Comparison of ENCODE assay signal across 12 cellular contexts in genomic region chr16:8859913-8860881, GRCh38. TPM values are rescaled to one million over a fixed set of nuclear protein-coding genes. Genes with fewer than 3 reads are reported as not detected.
DNase-seq lines count a peak whose midpoint lies in the region; ATAC-seq and TF ChIP-seq lines count a peak whose summit lies in the region.
"Had no signal": no experiment of that assay in that cellular context is flagged by ENCODE, and none has a peak within 500 bp of the region (broad histone marks: within the 10 kb centered on the region; RNA-seq: fewer than 3 reads in every experiment).

No MANE protein-coding gene starts in this region.

- CTCF ChIA-PET in mammary epithelial cell (lab: Charles Lee; ENCODE audit: low non-redundant PET) = no interaction called here

- peaks cover 34% of the 10 kb centered on the region for H3K4me1 Mint-ChIP-seq in stimulated activated effector memory CD8-positive, alpha-beta T cell treated with anti-CD3 and anti-CD28 coated beads, Interleukin-12 subunit alpha, Interleukin-12 subunit beta, amount 100 ng/mL, for 72 hours

- no peaks in the 10 kb centered on the region for H3K4me1 ChIP-seq in mammary epithelial cell (ENCODE audit: insufficient read depth, low read length)

- peak overlapping the region; percentile 81 for H3K27ac Mint-ChIP-seq in stimulated activated effector memory CD8-positive, alpha-beta T cell treated with anti-CD3 and anti-CD28 coated beads, Interleukin-12 subunit alpha, Interleukin-12 subunit beta, amount 100 ng/mL, for 72 hours

- H3K9me3 Mint-ChIP-seq in stimulated activated effector memory CD8-positive, alpha-beta T cell treated with anti-CD3 and anti-CD28 coated beads, Interleukin-12 subunit alpha, Interleukin-12 subunit beta, amount 100 ng/mL, for 72 hours = no peaks in the 10 kb centered on the region

- H3K36me3 ChIP-seq in mammary epithelial cell (ENCODE audit: insufficient read depth, low read length) = peaks cover 7% of the 10 kb centered on the region

- H3K9ac ChIP-seq in mammary epithelial cell (ENCODE audit: insufficient read depth, low read length) = no peak overlapping the region
- H3K9ac ChIP-seq: KMS-11 had no signal

- TF ChIP-seq CTCF in mammary epithelial cell (conservative IDR thresholded peaks at IDR 0.05 in 1 of 2, IDR thresholded peaks at IDR 0.05 in 1 of 2; ENCODE audit: extremely low read depth in 1 of 2, insufficient read depth in 1 of 2, low read depth in 1 of 2, low read length in 2 of 2) = no peak

- in situ Hi-C loops in mammary epithelial cell (cut with MboI; ENCODE audit: low sequenced_read_pairs in 2 of 2) = no loop called here
- in situ Hi-C loops in ACHN (cut with HindIII; ENCODE audit: low pct_ligation_motif_present, low pct_unique_long_range_greater_than_20kb, low sequenced_read_pairs) = no loop called here

- WGBS in mammary epithelial cell (ENCODE audit: low coverage, missing lambda C conversion rate) = 76% methylated on average over 15 of the region's 25 CpGs

- H3K4me2 ChIP-seq in mammary epithelial cell (ENCODE audit: insufficient read depth, low read depth, low read length) = no peak overlapping the region
- H3K4me2 ChIP-seq: KMS-11 had no signal

- H3K79me2 ChIP-seq in mammary epithelial cell (ENCODE audit: insufficient read depth, low read length) = peaks cover 68% of the 10 kb centered on the region

- intact Hi-C loops in mammary epithelial cell (cut with micrococcal nuclease) = no loop called here

- DNase-seq in HCEC 1CT (peak; percentile 70), mammary epithelial cell (peak; percentile 24), hepatic stellate cell (ENCODE audit: low spot score) (peak; percentile 65), ACHN (no peak)
- no peak for DNase-seq in stimulated activated effector memory CD8-positive, alpha-beta T cell treated with anti-CD3 and anti-CD28 coated beads, Interleukin-12 subunit alpha, Interleukin-12 subunit beta, amount 100 ng/mL, for 72 hours (ENCODE audit: low spot score in 2 of 2)
- DNase-seq in activated CD8-positive, alpha-beta memory T cell treated with anti-CD3 and anti-CD28 coated beads, Interleukin-2, amount 50 U/mL, for 48 hours = no peak
- DNase-seq: hippocampal formation, NCI-H82 had no signal

- no peak overlapping the region for H3K4me3 ChIP-seq in mammary epithelial cell (replicated peaks in 1 of 3; ENCODE audit: insufficient read depth in 1 of 3, low read depth in 2 of 3, low read length in 3 of 3)
- H3K4me3 ChIP-seq: pancreas had no signal

- H2AFZ ChIP-seq in mammary epithelial cell (ENCODE audit: low read depth, low read length) = no peak overlapping the region

- H4K20me1 ChIP-seq in mammary epithelial cell (ENCODE audit: insufficient read depth, low read length) = no peaks in the 10 kb centered on the region

- H3K27me3 ChIP-seq in mammary epithelial cell (ENCODE audit: insufficient read depth, low read length) = no peaks in the 10 kb centered on the region
- H3K27me3 ChIP-seq: pancreas had no signal

- no peak for ATAC-seq in stimulated activated effector memory CD8-positive, alpha-beta T cell treated with anti-CD3 and anti-CD28 coated beads, Interleukin-12 subunit alpha, Interleukin-12 subunit beta, amount 100 ng/mL, for 72 hours
- ATAC-seq in GM19467 (IDR thresholded peaks at IDR 0.05; ENCODE audit: unreplicated experiment) = no peak
- no peak for ATAC-seq in SK-N-SH treated with all-trans-retinoic acid at 6 μM for 48 hours

- peaks cover 91% of the 10 kb centered on the region for H3K36me3 Mint-ChIP-seq in stimulated activated effector memory CD8-positive, alpha-beta T cell treated with anti-CD3 and anti-CD28 coated beads, Interleukin-12 subunit alpha, Interleukin-12 subunit beta, amount 100 ng/mL, for 72 hours

- H3K27ac ChIP-seq in mammary epithelial cell (ENCODE audit: insufficient read depth, low read depth, low read length) = no peak overlapping the region
- H3K27ac ChIP-seq: KMS-11 had no signal

- no peak overlapping the region for H3K4me3 Mint-ChIP-seq in stimulated activated effector memory CD8-positive, alpha-beta T cell treated with anti-CD3 and anti-CD28 coated beads, Interleukin-12 subunit alpha, Interleukin-12 subunit beta, amount 100 ng/mL, for 72 hours

- BruUV-seq in mammary epithelial cell (replicated peaks; lab: Mats Ljungman, UMichigan) = no TSS peak

- H3K9me3 ChIP-seq in mammary epithelial cell (replicated peaks; ENCODE audit: insufficient read depth, low read length) = no peaks in the 10 kb centered on the region
- H3K9me3 ChIP-seq: pancreas had no signal

- dilution Hi-C loops in mammary epithelial cell (cut with HindIII; ENCODE audit: low sequenced_read_pairs) = no loop called here

TF ChIP-seq in SK-N-SH treated with all-trans-retinoic acid at 6 μM for 48 hours, 23 proteins besides CTCF, POLR2A, EP300 and RAD21 (continues in another document):
- TF ChIP-seq TCF4 (CRISPR knock-in tag; IDR thresholded peaks at IDR 0.05; ENCODE audit: borderline replicate concordance) (no peak), ZFP30 (CRISPR knock-in tag; IDR thresholded peaks at IDR 0.05) (no peak), TOX (CRISPR knock-in tag; IDR thresholded peaks at IDR 0.05; ENCODE audit: borderline replicate concordance) (no peak), ZFP3 (CRISPR knock-in tag; IDR thresholded peaks at IDR 0.05) (no peak), CSRNP3 (CRISPR knock-in tag; IDR thresholded peaks at IDR 0.05) (no peak), CREB5 (CRISPR knock-in tag; IDR thresholded peaks at IDR 0.05; ENCODE audit: low read depth) (no peak), ZNF70 (CRISPR knock-in tag; IDR thresholded peaks at IDR 0.05) (no peak), ARNTL (CRISPR knock-in tag; IDR thresholded peaks at IDR 0.05; ENCODE audit: borderline replicate concordance, low read depth) (no peak), POU6F1 (CRISPR knock-in tag; IDR thresholded peaks at IDR 0.05; ENCODE audit: borderline replicate concordance, low read depth) (no peak), OSR1 (CRISPR knock-in tag; IDR thresholded peaks at IDR 0.05) (no peak), ZNF8 (CRISPR knock-in tag; IDR thresholded peaks at IDR 0.05) (no peak), PATZ1 (CRISPR knock-in tag; IDR thresholded peaks at IDR 0.05; ENCODE audit: borderline replicate concordance) (no peak), BACH2 (CRISPR knock-in tag; IDR thresholded peaks at IDR 0.05; ENCODE audit: borderline replicate concordance) (no peak)

RNA-seq across cellular contexts. Expression of gene CARHSP1, which starts 8.6 kb away (rescaled TPM):
- total RNA-seq in mammary epithelial cell = 10 to 100 TPM; 50.2 to 51.7 TPM
- 64.3 TPM for polyA plus RNA-seq in mammary epithelial cell
- polyA minus RNA-seq in mammary epithelial cell = 37.8 TPM

RNA-seq across cellular contexts. Expression of gene LITAFD, which starts 22.0 kb away (rescaled TPM):
- not detected for total RNA-seq in mammary epithelial cell
- not detected for polyA plus RNA-seq in mammary epithelial cell
- polyA minus RNA-seq in mammary epithelial cell = not detected
- total RNA-seq: pancreas had no signal
- polyA plus RNA-seq: pancreas had no signal

Comparison
In these comparisons a context has a peak if more than half of its experiments do, and no peak if none do; other contexts are left out.
1. DNase-seq: peak in HCEC 1CT (single experiment), mammary epithelial cell (single experiment) and hepatic stellate cell (single experiment); none in stimulated activated effector memory CD8-positive, alpha-beta T cell treated with anti-CD3 and anti-CD28 coated beads, Interleukin-12 subunit alpha, Interleukin-12 subunit beta, amount 100 ng/mL, for 72 hours (0 of 2), activated CD8-positive, alpha-beta memory T cell treated with anti-CD3 and anti-CD28 coated beads, Interleukin-2, amount 50 U/mL, for 48 hours (single experiment) and ACHN (single experiment).